ENCODE assay signal across 8 cellular contexts in genomic region chr11:62842171-62842717, GRCh38. TPM values are rescaled to one million over a fixed set of nuclear protein-coding genes. Genes with fewer than 3 reads are reported as not detected.
DNase-seq lines count a peak whose midpoint lies in the region; ATAC-seq and TF ChIP-seq lines count a peak whose summit lies in the region.

No MANE protein-coding gene starts in this region.

- no peaks in the 10 kb centered on the region for H3K27me3 Mint-ChIP-seq in activated CD4-positive, alpha-beta memory T cell treated with anti-CD3 and anti-CD28 coated beads for 36 hours

- H3K4me3 ChIP-seq in prostate gland, result peak overlapping the region; percentile 36 to 45

- H3K4me1 ChIP-seq in prostate gland (replicated peaks), result peaks cover 12% of the 10 kb centered on the region

- H3K9me3 ChIP-seq in prostate gland, result no peaks in the 10 kb centered on the region

- no peak overlapping the region for H3K4me3 Mint-ChIP-seq in activated CD4-positive, alpha-beta memory T cell treated with anti-CD3 and anti-CD28 coated beads for 36 hours

- ATAC-seq in HG02981 (IDR thresholded peaks at IDR 0.05; ENCODE audit: unreplicated experiment) (no peak), HG03175 (IDR thresholded peaks at IDR 0.05; ENCODE audit: unreplicated experiment) (no peak)

- no peak for TF ChIP-seq CTCF in prostate gland (IDR thresholded peaks at IDR 0.05)

- no peak overlapping the region for H3K27ac Mint-ChIP-seq in activated CD4-positive, alpha-beta memory T cell treated with anti-CD3 and anti-CD28 coated beads for 36 hours

- WGBS in prostate gland, result 11% methylated on average over 30 of the region's 30 CpGs

- H3K9me3 Mint-ChIP-seq in activated CD4-positive, alpha-beta memory T cell treated with anti-CD3 and anti-CD28 coated beads for 36 hours, result no peaks in the 10 kb centered on the region

- H3K27ac ChIP-seq in prostate gland, result peak overlapping the region; percentile 98 to 99

- peaks cover 12% of the 10 kb centered on the region for H3K36me3 Mint-ChIP-seq in activated CD4-positive, alpha-beta memory T cell treated with anti-CD3 and anti-CD28 coated beads for 36 hours

- H3K4me1 Mint-ChIP-seq in activated CD4-positive, alpha-beta memory T cell treated with anti-CD3 and anti-CD28 coated beads for 36 hours (ENCODE audit: low read depth), result peaks cover 17% of the 10 kb centered on the region

- POLR2A ChIA-PET in activated CD4-positive, alpha-beta memory T cell treated with anti-CD3 and anti-CD28 coated beads for 36 hours (lab: Charles Lee), result interaction anchor here (1.0 to 7.0 kb wide), 16 partner anchors 10 to 299 kb away, joined by 3 to 443 read pairs (median 15); partner anchors contain the start of genes BSCL2, C11orf98, CSKMT and EEF1G

- CTCF ChIA-PET in activated CD4-positive, alpha-beta memory T cell treated with anti-CD3 and anti-CD28 coated beads for 36 hours (lab: Charles Lee), result interaction anchor here (3.4 kb wide), 1 partner anchor 55 kb away, joined by 32 read pairs; the partner anchor contains the start of gene TMEM179B

- H3K36me3 ChIP-seq in prostate gland, result no peaks in the 10 kb centered on the region

- DNase-seq in activated CD4-positive, alpha-beta T cell treated with anti-CD3 and anti-CD28 coated beads for 1 hour, result peak; percentile 17
- DNase-seq in activated CD4-positive, alpha-beta T cell treated with anti-CD3 and anti-CD28 coated beads, Interleukin-2, amount 50 U/mL, for 1 hour, result no peak
- peak; percentile 67 for DNase-seq in activated CD4-positive, alpha-beta memory T cell treated with anti-CD3 and anti-CD28 coated beads for 36 hours
- DNase-seq in germinal center (ENCODE audit: low spot score) (peak; percentile 28), prostate gland (ENCODE audit: low spot score) (no peak), globus pallidus (ENCODE audit: low spot score) (no peak)

- TF ChIP-seq POLR2A in prostate gland (IDR thresholded peaks at IDR 0.05), result peak; percentile 23

- H3K27me3 ChIP-seq in prostate gland (replicated peaks; ENCODE audit: insufficient read depth), result no peaks in the 10 kb centered on the region

- intact Hi-C loops in activated CD4-positive, alpha-beta memory T cell treated with anti-CD3 and anti-CD28 coated beads for 36 hours (cut with micrococcal nuclease), result loop anchor here (1.0 to 5.0 kb wide), 3 partner anchors 13 to 285 kb away; partner anchors contain the start of genes EML3 and ROM1
- intact Hi-C loops in prostate gland (cut with DNase I), result loop anchor here (2.0 kb wide), 1 partner anchor 39 kb away; the partner anchor contains the start of gene SLC3A2

RNA-seq across cellular contexts. Expression of gene WDR74, which starts 2.9 kb away (rescaled TPM):
- 10 to 100 TPM; 72.6 to 73.0 TPM for total RNA-seq in activated CD4-positive, alpha-beta memory T cell treated with anti-CD3 and anti-CD28 coated beads for 36 hours
- total RNA-seq in prostate gland, result 10 to 100 TPM; 44.5 to 46.1 TPM

RNA-seq across cellular contexts. Expression of gene TEX54, which starts 9.6 kb away (rescaled TPM):
- total RNA-seq in activated CD4-positive, alpha-beta memory T cell treated with anti-CD3 and anti-CD28 coated beads for 36 hours, result under 1 TPM in 1 of 2 experiments, not detected in 1; 0.53 TPM
- total RNA-seq in prostate gland, result not detected

RNA-seq across cellular contexts. Expression of gene STX5, which starts 10.4 kb away (rescaled TPM):
- 10 to 100 TPM; 24.6 to 29.2 TPM for total RNA-seq in activated CD4-positive, alpha-beta memory T cell treated with anti-CD3 and anti-CD28 coated beads for 36 hours
- total RNA-seq in prostate gland, result 10 to 100 TPM; 34.5 to 57.5 TPM

RNA-seq across cellular contexts. Expression of gene NXF1, which starts 37.0 kb away (rescaled TPM):
- total RNA-seq in activated CD4-positive, alpha-beta memory T cell treated with anti-CD3 and anti-CD28 coated beads for 36 hours, result 10 to 100 TPM; 70.8 to 83.6 TPM
- total RNA-seq in prostate gland, result 10 to 100 TPM; 75.6 to 98.2 TPM

RNA-seq across cellular contexts. Expression of gene SLC3A2, which starts 38.5 kb away (rescaled TPM):
- 100 to 1,000 TPM; 309 to 314 TPM for total RNA-seq in activated CD4-positive, alpha-beta memory T cell treated with anti-CD3 and anti-CD28 coated beads for 36 hours
- 100 to 1,000 TPM; 158 to 235 TPM for total RNA-seq in prostate gland

Comparison
In these comparisons a context has a peak if more than half of its experiments do, and no peak if none do; other contexts are left out.
1. DNase-seq: peak in activated CD4-positive, alpha-beta T cell treated with anti-CD3 and anti-CD28 coated beads for 1 hour (single experiment), activated CD4-positive, alpha-beta memory T cell treated with anti-CD3 and anti-CD28 coated beads for 36 hours (single experiment) and germinal center (single experiment); none in activated CD4-positive, alpha-beta T cell treated with anti-CD3 and anti-CD28 coated beads, Interleukin-2, amount 50 U/mL, for 1 hour (single experiment), prostate gland (single experiment) and globus pallidus (single experiment).